Comparison of ENCODE assay signal across 8 cellular contexts in the genomic region with DNA sequence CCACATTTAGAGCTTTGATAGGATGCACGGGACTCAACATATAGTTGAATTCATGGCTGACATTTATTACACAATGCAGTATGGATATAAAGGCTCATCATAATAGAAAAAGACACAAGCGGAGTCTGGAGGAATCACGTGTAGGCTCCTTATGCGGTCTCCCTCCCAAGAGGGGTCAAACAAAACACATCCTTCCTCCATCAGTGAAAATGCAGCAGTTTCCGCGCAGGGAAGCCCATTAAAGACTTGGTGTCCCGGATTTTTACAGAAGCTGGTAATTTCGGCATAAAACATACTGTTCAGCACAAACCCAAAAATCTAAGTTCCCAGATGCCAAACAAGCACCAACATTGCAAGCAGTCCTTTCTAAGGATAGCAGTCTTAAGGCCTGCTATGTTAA. TPM values are rescaled to one million over a fixed set of nuclear protein-coding genes. Genes with fewer than 3 reads are reported as not detected.
DNase-seq lines count a peak whose midpoint lies in the region; ATAC-seq and TF ChIP-seq lines count a peak whose summit lies in the region.
"Had no signal": no experiment of that assay in that cellular context is flagged by ENCODE, and none has a peak within 500 bp of the region (broad histone marks: within the 10 kb centered on the region; RNA-seq: fewer than 3 reads in every experiment).

No MANE protein-coding gene starts in this region.

- intact Hi-C loops in PC-9 (cut with micrococcal nuclease; ENCODE audit: unreplicated experiment) = loop anchor here (2.0 kb wide), 1 partner anchor 89 kb away; a partner anchor contains a TSS
- intact Hi-C loops in mucosa of descending colon (cut with DNase I, micrococcal nuclease) = no loop called here

- H3K27me3 ChIP-seq in GM23248 (replicated peaks; ENCODE audit: insufficient read depth) = no peaks in the 10 kb centered on the region
- H3K27me3 ChIP-seq in PC-9 (ENCODE audit: insufficient read depth, low read depth) = no peaks in the 10 kb centered on the region

- BruUV-seq in PC-9 (replicated peaks; lab: Mats Ljungman, UMichigan) = no TSS peak

- no peaks in the 10 kb centered on the region; the same call in 1 of the 2 replicates for H3K9me2 ChIP-seq in GM23248 (ENCODE audit: insufficient read depth)
- H3K9me2 ChIP-seq in PC-9 (ENCODE audit: insufficient read depth) = no peaks in the 10 kb centered on the region

- H3K79me2 ChIP-seq in GM23248 (ENCODE audit: insufficient read depth) (peaks cover 54% of the 10 kb centered on the region), PC-9 (ENCODE audit: low read depth) (peaks cover 34% of the 10 kb centered on the region)

- no peaks in the 10 kb centered on the region for H3K9me3 ChIP-seq in GM23248 (ENCODE audit: low read depth)
- H3K9me3 ChIP-seq in PC-9 (ENCODE audit: insufficient read depth, low read depth) = no peaks in the 10 kb centered on the region
- H3K9me3 ChIP-seq in mucosa of descending colon = no peaks in the 10 kb centered on the region

- DNase-seq in GM23248 (peak; percentile 21), PC-9 (no peak), epithelial cell of esophagus (ENCODE audit: low read depth) (no peak), retinal pigment epithelial cell (ENCODE audit: low read depth) (no peak), mucosa of descending colon (no peak)
- DNase-seq: RPMI8226 had no signal

- H3K36me3 ChIP-seq in GM23248 (ENCODE audit: low read depth) = no peaks in the 10 kb centered on the region; the same call in 1 of the 2 replicates
- H3K36me3 ChIP-seq in PC-9 (ENCODE audit: low read depth) = peaks cover 9% of the 10 kb centered on the region; the same call in 1 of the 2 replicates
- no peaks in the 10 kb centered on the region for H3K36me3 ChIP-seq in mucosa of descending colon (ENCODE audit: low read depth)

- peak overlapping the region; percentile 97 for H3K4me2 ChIP-seq in GM23248 (ENCODE audit: unreplicated experiment)
- peak overlapping the region; percentile 93 for H3K4me2 ChIP-seq in PC-9

- ATAC-seq in GM19324 (IDR thresholded peaks at IDR 0.05; ENCODE audit: low FRiP score, unreplicated experiment) (no peak), GM21447 (IDR thresholded peaks at IDR 0.05; ENCODE audit: unreplicated experiment) (no peak), mucosa of descending colon (no peak)

- POLR2A ChIA-PET in PC-9 (lab: Charles Lee; ENCODE audit: unreplicated experiment) = no interaction called here

- H2AFZ ChIP-seq in GM23248 (peak overlapping the region; percentile 83), PC-9 (peak overlapping the region; percentile 84; the same call in 1 of the 2 replicates)

- CTCF ChIA-PET in PC-9 (lab: Charles Lee) = no interaction called here

- in situ Hi-C loops in GM23248 (cut with MboI) = no loop called here

- H3F3A ChIP-seq in GM23248 (ENCODE audit: insufficient read depth) (peaks cover 8% of the 10 kb centered on the region), PC-9 (ENCODE audit: insufficient read depth, low read depth) (peaks cover 16% of the 10 kb centered on the region; the same call in 1 of the 2 replicates)

- peak overlapping the region; percentile 87 for H3K9ac ChIP-seq in GM23248

- H3K4me3 ChIP-seq in GM23248 (peak overlapping the region; percentile 79), PC-9 (peak overlapping the region; percentile 66), epithelial cell of esophagus (ENCODE audit: low read length) (peak overlapping the region; percentile 77), retinal pigment epithelial cell (ENCODE audit: low read length) (peak overlapping the region; percentile 81), mucosa of descending colon (no peak overlapping the region)

- 53 to 55% methylated on average over 8 of the region's 8 CpGs for WGBS in GM23248 (ENCODE audit: low coverage in 1 of 2, low lambda C conversion rate in 2 of 2, missing lambda C conversion rate in 2 of 2), 2 experiments

- TF ChIP-seq CTCF in PC-9 (conservative IDR thresholded peaks at IDR 0.05) (no peak), epithelial cell of esophagus (IDR thresholded peaks at IDR 0.05; ENCODE audit: insufficient read depth, low read depth, low read length, missing control alignments) (no peak), retinal pigment epithelial cell (conservative IDR thresholded peaks at IDR 0.05; ENCODE audit: low read depth, low read length) (no peak), mucosa of descending colon (IDR thresholded peaks at IDR 0.05) (no peak)

- H3K4me1 ChIP-seq in GM23248 (ENCODE audit: insufficient read depth) (peaks cover 20% of the 10 kb centered on the region), PC-9 (replicated peaks; ENCODE audit: insufficient read depth) (peaks cover 21% of the 10 kb centered on the region), mucosa of descending colon (ENCODE audit: low read depth) (peaks cover 8% of the 10 kb centered on the region)

- H4K20me1 ChIP-seq in GM23248 (ENCODE audit: insufficient read depth) (no peaks in the 10 kb centered on the region), PC-9 (ENCODE audit: insufficient read depth) (no peaks in the 10 kb centered on the region)

- H3K27ac ChIP-seq in GM23248 = peak overlapping the region; percentile 90
- H3K27ac ChIP-seq in PC-9 = no peak overlapping the region

RNA-seq across cellular contexts. Expression of a gene that starts 1.1 kb away (rescaled TPM):
- 9.4 and 14.4 TPM in 2 replicates for total RNA-seq in GM23248 (2014; rRNA removed; shearing (Covaris generic))
- polyA plus RNA-seq in GM23248 (2016; fragmentation: Nextera tagmentation; extraction: Ambion mirVana) = 12.2 and 13.2 TPM in 2 replicates
- total RNA-seq in PC-9 (2021) (9.7 and 9.9 TPM in 2 replicates), mucosa of descending colon (10 to 100 TPM in 2 of 3 donors, 1 to 10 TPM in 1; 9.4 to 18.0 (median 16.1) TPM)

RNA-seq across cellular contexts. Expression of a gene that starts 54.4 kb away (rescaled TPM):
- total RNA-seq in GM23248 (2014; rRNA removed; shearing (Covaris generic)) = 78.5 and 89.3 TPM in 2 replicates
- polyA plus RNA-seq in GM23248 (2016; fragmentation: Nextera tagmentation; extraction: Ambion mirVana) = 48.6 and 53.9 TPM in 2 replicates
- total RNA-seq in PC-9 (2021) (62.2 and 83.7 TPM in 2 replicates), mucosa of descending colon (10 to 100 TPM; 32.7 to 52.2 (median 34.2) TPM)
